Comparison of ENCODE assay signal across 8 cellular contexts in the genomic region with DNA sequence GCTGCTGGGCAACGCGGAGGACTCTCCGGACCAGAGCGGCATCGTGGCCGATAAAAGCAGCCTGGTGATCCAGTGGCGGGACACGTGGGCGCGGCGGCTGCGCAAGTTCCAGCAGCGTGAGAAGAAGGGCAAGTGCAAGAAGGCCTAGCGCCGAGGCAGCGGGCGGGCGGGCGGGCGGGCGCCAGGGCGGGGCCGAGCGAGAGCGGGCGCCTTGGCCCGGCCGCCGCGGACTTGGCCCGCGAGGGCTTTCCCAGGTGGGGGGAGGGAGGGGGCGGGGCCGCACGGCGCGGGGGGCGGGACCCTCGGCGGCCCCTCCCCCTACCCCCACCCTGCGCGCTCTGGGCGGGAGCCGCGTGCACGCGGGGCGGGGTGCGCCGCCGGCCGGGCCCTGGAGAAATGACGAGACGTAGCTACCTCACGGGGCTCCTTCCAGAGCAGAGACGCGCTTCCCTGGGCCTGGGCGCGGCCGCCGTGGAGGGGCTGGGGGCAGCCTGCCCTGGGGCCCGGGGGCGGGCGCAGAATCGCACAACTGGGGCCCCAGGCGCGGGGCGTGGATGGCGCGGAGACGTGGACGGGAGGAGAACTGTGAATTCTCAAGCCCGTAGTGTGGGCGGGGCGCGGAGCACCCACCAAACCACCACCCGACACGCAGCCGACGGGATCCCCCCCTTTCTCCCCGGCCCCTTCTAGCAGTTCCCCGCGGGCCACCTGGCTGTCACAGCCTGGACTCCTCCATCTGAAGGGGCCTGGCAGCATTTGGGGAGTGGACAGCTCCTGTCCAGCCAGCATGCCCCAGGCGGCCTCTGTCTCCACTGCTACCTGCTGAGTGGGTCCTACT.
A peak's percentile ranks its signal among the peaks of the same experiment; 100 is the strongest.
DNase-seq lines count a peak whose midpoint lies in the region; ATAC-seq and TF ChIP-seq lines count a peak whose summit lies in the region.

No MANE protein-coding gene starts in this region.

- DNase-seq in activated CD4-positive, alpha-beta T cell treated with anti-CD3 and anti-CD28 coated beads, Interleukin-2, amount 50 U/mL, for 48 hours = peak; percentile 58 to 62
- DNase-seq in right lobe of liver = peak; percentile 67 to 79 (median 76)
- DNase-seq in stimulated activated CD4-positive, alpha-beta T cell treated with anti-CD3 and anti-CD28 coated beads, Interleukin-4, amount 100 ng/mL, for 48 hours (ENCODE audit: low read depth in 2 of 2) = peak; percentile 51 to 54
- DNase-seq in NCI-H1105 (lab: John Stamatoyannopoulos, UW) = no peak

- H3K9me3 Mint-ChIP-seq in dendritic cell treated with granulocyte-macrophage colony-stimulating factor and Interleukin-4, amounts not matched to agents 40 ng/mL and 50 ng/mL, for 4 days = no peaks in the 10 kb centered on the region

- H3K27ac Mint-ChIP-seq in dendritic cell treated with granulocyte-macrophage colony-stimulating factor and Interleukin-4, amounts not matched to agents 40 ng/mL and 50 ng/mL, for 4 days = peak overlapping the region; percentile 60

- H3K4me3 ChIP-seq in right lobe of liver = peak overlapping the region; percentile 44 to 56 (median 46)

- ATAC-seq in GM19043 (IDR thresholded peaks at IDR 0.05; ENCODE audit: low read depth, unreplicated experiment) = peak; percentile 54
- ATAC-seq in right lobe of liver = peak; percentile 73 to 88 (median 77)
- ATAC-seq in GM21737 (IDR thresholded peaks at IDR 0.05; ENCODE audit: unreplicated experiment) = no peak

- WGBS in right lobe of liver (ENCODE audit: insufficient coverage, low coverage, low lambda C conversion rate, missing lambda C conversion rate) = 5% methylated on average over 18 of the region's 84 CpGs

- TF ChIP-seq POLR2A in right lobe of liver (IDR thresholded peaks at IDR 0.05) = no peak

- peaks cover 0 to 17% (median 0%) of the 10 kb centered on the region in 4 donors for H3K4me1 ChIP-seq in right lobe of liver

- no peak for TF ChIP-seq CTCF in right lobe of liver (IDR thresholded peaks at IDR 0.05)

- no peaks in the 10 kb centered on the region for H3K27me3 ChIP-seq in right lobe of liver

- H3K4me1 Mint-ChIP-seq in dendritic cell treated with granulocyte-macrophage colony-stimulating factor and Interleukin-4, amounts not matched to agents 40 ng/mL and 50 ng/mL, for 4 days (ENCODE audit: low read depth) = peaks cover 29% of the 10 kb centered on the region

- TF ChIP-seq RAD21 in Ishikawa (IDR thresholded peaks at IDR 0.05; ENCODE audit: low read depth) = no peak

- no peaks in the 10 kb centered on the region for H3K9me3 ChIP-seq in right lobe of liver

- H3K4me3 Mint-ChIP-seq in dendritic cell treated with granulocyte-macrophage colony-stimulating factor and Interleukin-4, amounts not matched to agents 40 ng/mL and 50 ng/mL, for 4 days = peak overlapping the region; percentile 62

- H3K27me3 Mint-ChIP-seq in dendritic cell treated with granulocyte-macrophage colony-stimulating factor and Interleukin-4, amounts not matched to agents 40 ng/mL and 50 ng/mL, for 4 days = peaks cover 35% of the 10 kb centered on the region

- no peak for TF ChIP-seq EP300 in Ishikawa (IDR thresholded peaks at IDR 0.05; ENCODE audit: borderline replicate concordance)

- intact Hi-C loops in dendritic cell treated with granulocyte-macrophage colony-stimulating factor and Interleukin-4, amounts not matched to agents 40 ng/mL and 50 ng/mL, for 4 days (cut with micrococcal nuclease) = no loop called here
- intact Hi-C loops in right lobe of liver (cut with DNase I) = no loop called here

- no peaks in the 10 kb centered on the region for H3K36me3 ChIP-seq in right lobe of liver

- no peaks in the 10 kb centered on the region for H3K36me3 Mint-ChIP-seq in dendritic cell treated with granulocyte-macrophage colony-stimulating factor and Interleukin-4, amounts not matched to agents 40 ng/mL and 50 ng/mL, for 4 days (ENCODE audit: low read depth)

- peak overlapping the region; percentile 56 to 90 (median 80) for H3K27ac ChIP-seq in right lobe of liver

TF ChIP-seq in Ishikawa, 13 proteins besides CTCF, POLR2A, EP300 and RAD21:
- TF ChIP-seq, protein P1, sequence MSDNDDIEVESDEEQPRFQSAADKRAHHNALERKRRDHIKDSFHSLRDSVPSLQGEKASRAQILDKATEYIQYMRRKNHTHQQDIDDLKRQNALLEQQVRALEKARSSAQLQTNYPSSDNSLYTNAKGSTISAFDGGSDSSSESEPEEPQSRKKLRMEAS (IDR thresholded peaks at IDR 0.05) = peak; percentile 84
- no peak for TF ChIP-seq FOXM1 (IDR thresholded peaks at IDR 0.05; ENCODE audit: borderline replicate concordance, low read depth)
- TF ChIP-seq, protein P2, sequence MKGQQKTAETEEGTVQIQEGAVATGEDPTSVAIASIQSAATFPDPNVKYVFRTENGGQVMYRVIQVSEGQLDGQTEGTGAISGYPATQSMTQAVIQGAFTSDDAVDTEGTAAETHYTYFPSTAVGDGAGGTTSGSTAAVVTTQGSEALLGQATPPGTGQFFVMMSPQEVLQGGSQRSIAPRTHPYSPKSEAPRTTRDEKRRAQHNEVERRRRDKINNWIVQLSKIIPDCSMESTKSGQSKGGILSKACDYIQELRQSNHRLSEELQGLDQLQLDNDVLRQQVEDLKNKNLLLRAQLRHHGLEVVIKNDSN (IDR thresholded peaks at IDR 0.05) = 0 out of 2 replicates have a peak, but pooled peaks have one; percentile 29
- TF ChIP-seq, protein P3, sequence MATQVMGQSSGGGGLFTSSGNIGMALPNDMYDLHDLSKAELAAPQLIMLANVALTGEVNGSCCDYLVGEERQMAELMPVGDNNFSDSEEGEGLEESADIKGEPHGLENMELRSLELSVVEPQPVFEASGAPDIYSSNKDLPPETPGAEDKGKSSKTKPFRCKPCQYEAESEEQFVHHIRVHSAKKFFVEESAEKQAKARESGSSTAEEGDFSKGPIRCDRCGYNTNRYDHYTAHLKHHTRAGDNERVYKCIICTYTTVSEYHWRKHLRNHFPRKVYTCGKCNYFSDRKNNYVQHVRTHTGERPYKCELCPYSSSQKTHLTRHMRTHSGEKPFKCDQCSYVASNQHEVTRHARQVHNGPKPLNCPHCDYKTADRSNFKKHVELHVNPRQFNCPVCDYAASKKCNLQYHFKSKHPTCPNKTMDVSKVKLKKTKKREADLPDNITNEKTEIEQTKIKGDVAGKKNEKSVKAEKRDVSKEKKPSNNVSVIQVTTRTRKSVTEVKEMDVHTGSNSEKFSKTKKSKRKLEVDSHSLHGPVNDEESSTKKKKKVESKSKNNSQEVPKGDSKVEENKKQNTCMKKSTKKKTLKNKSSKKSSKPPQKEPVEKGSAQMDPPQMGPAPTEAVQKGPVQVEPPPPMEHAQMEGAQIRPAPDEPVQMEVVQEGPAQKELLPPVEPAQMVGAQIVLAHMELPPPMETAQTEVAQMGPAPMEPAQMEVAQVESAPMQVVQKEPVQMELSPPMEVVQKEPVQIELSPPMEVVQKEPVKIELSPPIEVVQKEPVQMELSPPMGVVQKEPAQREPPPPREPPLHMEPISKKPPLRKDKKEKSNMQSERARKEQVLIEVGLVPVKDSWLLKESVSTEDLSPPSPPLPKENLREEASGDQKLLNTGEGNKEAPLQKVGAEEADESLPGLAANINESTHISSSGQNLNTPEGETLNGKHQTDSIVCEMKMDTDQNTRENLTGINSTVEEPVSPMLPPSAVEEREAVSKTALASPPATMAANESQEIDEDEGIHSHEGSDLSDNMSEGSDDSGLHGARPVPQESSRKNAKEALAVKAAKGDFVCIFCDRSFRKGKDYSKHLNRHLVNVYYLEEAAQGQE (IDR thresholded peaks at IDR 0.05; ENCODE audit: low read depth) = peak; percentile 57
